Comparison of ENCODE assay signal across 8 cellular contexts in genomic region chr10:66627156-66627555, GRCh38.
DNase-seq lines count a peak whose midpoint lies in the region; ATAC-seq and TF ChIP-seq lines count a peak whose summit lies in the region.

No MANE protein-coding gene starts in this region.

- H3K79me2 ChIP-seq in Karpas-422 (ENCODE audit: low read length) (no peaks in the 10 kb centered on the region), mammary epithelial cell (ENCODE audit: insufficient read depth, low read length) (no peaks in the 10 kb centered on the region)

- DNase-seq in NCI-H2081 (lab: John Stamatoyannopoulos, UW) (peak; percentile 8 to 49), NCI-H2081 treated with DMSO at 0.1 percent for 48 hours (lab: John Stamatoyannopoulos, UW) (no peak), Karpas-422 (peak; percentile 80), mammary epithelial cell (peak; percentile 61), pons (ENCODE audit: low spot score) (peak; percentile 4), ecto neural progenitor cell (ENCODE audit: low spot score) (no peak)
- no peak for DNase-seq in CD8-positive, alpha-beta T cell

- no peaks in the 10 kb centered on the region for H3K36me3 Mint-ChIP-seq in CD8-positive, alpha-beta T cell

- H3K4me3 ChIP-seq in Karpas-422 (ENCODE audit: low read length) (no peak overlapping the region), mammary epithelial cell (replicated peaks in 1 of 3; ENCODE audit: insufficient read depth in 1 of 3, low read depth in 2 of 3, low read length in 3 of 3) (no peak overlapping the region)
- H3K4me3 ChIP-seq in CD8-positive, alpha-beta T cell (ENCODE audit: low read depth, low read length): no peak overlapping the region

- H3K9me2 ChIP-seq in Karpas-422 (replicated peaks; ENCODE audit: insufficient read depth, low read length): no peaks in the 10 kb centered on the region

- peaks cover 9% of the 10 kb centered on the region for H3K9me3 Mint-ChIP-seq in CD8-positive, alpha-beta T cell

- no peak overlapping the region for H3K27ac Mint-ChIP-seq in CD8-positive, alpha-beta T cell

- no peaks in the 10 kb centered on the region for H3K4me1 ChIP-seq in Karpas-422 (ENCODE audit: low read length)
- peaks cover 13% of the 10 kb centered on the region for H3K4me1 ChIP-seq in mammary epithelial cell (ENCODE audit: insufficient read depth, low read length)
- H3K4me1 ChIP-seq in CD8-positive, alpha-beta T cell (ENCODE audit: insufficient read depth, low read length): no peaks in the 10 kb centered on the region

- in situ Hi-C loops in mammary epithelial cell (cut with MboI; ENCODE audit: low sequenced_read_pairs in 2 of 2): no loop called here

- intact Hi-C loops in mammary epithelial cell (cut with micrococcal nuclease): loop anchor here (1.0 to 10.0 kb wide), 6 partner anchors 40 to 442 kb away; partner anchors contain the start of gene LRRTM3
- intact Hi-C loops in CD8-positive, alpha-beta T cell (cut with DNase I, micrococcal nuclease): no loop called here

- CTCF ChIA-PET in mammary epithelial cell (lab: Charles Lee; ENCODE audit: low non-redundant PET): interaction anchor here (0.7 kb wide), 1 partner anchor 44 kb away, joined by 3 read pairs; no protein-coding TSS in a partner anchor
- CTCF ChIA-PET in CD8-positive, alpha-beta T cell (lab: Charles Lee): no interaction called here

- H3K4me2 ChIP-seq in Karpas-422 (ENCODE audit: low read depth, low read length, poor library complexity, severe bottlenecking) (no peak overlapping the region), mammary epithelial cell (ENCODE audit: insufficient read depth, low read depth, low read length) (peak overlapping the region; percentile 11)

- H3K27me3 Mint-ChIP-seq in CD8-positive, alpha-beta T cell (ENCODE audit: low read depth): no peaks in the 10 kb centered on the region

- H3K27ac ChIP-seq in Karpas-422 (ENCODE audit: low read length): no peak overlapping the region
- H3K27ac ChIP-seq in mammary epithelial cell (ENCODE audit: insufficient read depth, low read depth, low read length): no peak overlapping the region
- H3K27ac ChIP-seq in CD8-positive, alpha-beta T cell (ENCODE audit: low read depth, low read length): no peak overlapping the region

- dilution Hi-C loops in mammary epithelial cell (cut with HindIII; ENCODE audit: low sequenced_read_pairs): no loop called here

- POLR2A ChIA-PET in CD8-positive, alpha-beta T cell (lab: Charles Lee): no interaction called here

- H3K27me3 ChIP-seq in Karpas-422 (ENCODE audit: low read length) (no peaks in the 10 kb centered on the region), mammary epithelial cell (ENCODE audit: insufficient read depth, low read length) (no peaks in the 10 kb centered on the region)
- no peaks in the 10 kb centered on the region for H3K27me3 ChIP-seq in CD8-positive, alpha-beta T cell (ENCODE audit: insufficient read depth, low read length)

- 3% methylated on average over 4 of the region's 4 CpGs for WGBS in mammary epithelial cell (ENCODE audit: low coverage, missing lambda C conversion rate)

- no peak overlapping the region for H3K9ac ChIP-seq in Karpas-422 (ENCODE audit: low read length)
- H3K9ac ChIP-seq in mammary epithelial cell (ENCODE audit: insufficient read depth, low read length): no peak overlapping the region

- no peaks in the 10 kb centered on the region for H3K9me3 ChIP-seq in Karpas-422 (ENCODE audit: low read length)
- no peaks in the 10 kb centered on the region for H3K9me3 ChIP-seq in mammary epithelial cell (replicated peaks; ENCODE audit: insufficient read depth, low read length)
- H3K9me3 ChIP-seq in CD8-positive, alpha-beta T cell (ENCODE audit: low read length): no peaks in the 10 kb centered on the region

- no peak overlapping the region for H3K4me3 Mint-ChIP-seq in CD8-positive, alpha-beta T cell

- no TSS peak for BruUV-seq in mammary epithelial cell (replicated peaks; lab: Mats Ljungman, UMichigan)

- no peaks in the 10 kb centered on the region for H3K36me3 ChIP-seq in Karpas-422 (ENCODE audit: insufficient read depth, low read length)
- no peaks in the 10 kb centered on the region for H3K36me3 ChIP-seq in mammary epithelial cell (ENCODE audit: insufficient read depth, low read length)
- H3K36me3 ChIP-seq in CD8-positive, alpha-beta T cell (ENCODE audit: insufficient read depth, low read length): no peaks in the 10 kb centered on the region

- no peaks in the 10 kb centered on the region for H3K4me1 Mint-ChIP-seq in CD8-positive, alpha-beta T cell (ENCODE audit: low read depth)

- no peak for ATAC-seq in CD8-positive, alpha-beta T cell
- no peak for ATAC-seq in GM21367 (IDR thresholded peaks at IDR 0.05; ENCODE audit: unreplicated experiment)

- H2AFZ ChIP-seq in Karpas-422 (ENCODE audit: low read length): no peak overlapping the region
- H2AFZ ChIP-seq in mammary epithelial cell (ENCODE audit: low read depth, low read length): peak overlapping the region; percentile 79

- H4K20me1 ChIP-seq in Karpas-422 (ENCODE audit: insufficient read depth, low read depth, low read length): no peaks in the 10 kb centered on the region
- no peaks in the 10 kb centered on the region for H4K20me1 ChIP-seq in mammary epithelial cell (ENCODE audit: insufficient read depth, low read length)

- TF ChIP-seq CTCF in mammary epithelial cell (conservative IDR thresholded peaks at IDR 0.05 in 1 of 2, IDR thresholded peaks at IDR 0.05 in 1 of 2; ENCODE audit: extremely low read depth in 1 of 2, insufficient read depth in 1 of 2, low read depth in 1 of 2, low read length in 2 of 2): peak; percentile 55 to 69
- TF ChIP-seq CTCF in CD8-positive, alpha-beta T cell (IDR thresholded peaks at IDR 0.05): no peak

Comparison
In these comparisons a context has a peak if more than half of its experiments do, and no peak if none do; other contexts are left out.
1. DNase-seq: peak in NCI-H2081 (2 of 2), Karpas-422 (single experiment), mammary epithelial cell (single experiment) and pons (single experiment); none in NCI-H2081 treated with DMSO at 0.1 percent for 48 hours (single experiment), CD8-positive, alpha-beta T cell (0 of 7) and ecto neural progenitor cell (single experiment).